8 cellular contexts compared by ENCODE assay signal in genomic region chr3:187679638-187680396, GRCh38. TPM values are rescaled to one million over a fixed set of nuclear protein-coding genes. Genes with fewer than 3 reads are reported as not detected.
DNase-seq lines count a peak whose midpoint lies in the region; ATAC-seq and TF ChIP-seq lines count a peak whose summit lies in the region.

No MANE protein-coding gene starts in this region.

- H3K9me3 ChIP-seq in colonic mucosa (no peaks in the 10 kb centered on the region), liver (ENCODE audit: control insufficient read depth in 4 of 4, low read length in 3 of 4) (no peaks in the 10 kb centered on the region)

- H3K9ac ChIP-seq in colonic mucosa (ENCODE audit: low read depth in 2 of 2, low read length in 2 of 2) (no peak overlapping the region), liver (ENCODE audit: low read depth in 1 of 2, low read length in 2 of 2) (no peak overlapping the region)

- H3K4me3 ChIP-seq in GM06990 (replicated peaks; ENCODE audit: low read depth, low read length) (no peak overlapping the region), colonic mucosa (no peak overlapping the region), liver (ENCODE audit: low read depth in 1 of 3, low read length in 3 of 3) (no peak overlapping the region)

- H3K4me1 ChIP-seq in colonic mucosa (no peaks in the 10 kb centered on the region), liver (ENCODE audit: control insufficient read depth in 4 of 4, insufficient read depth in 4 of 4, low read length in 3 of 4) (peaks cover 0 to 7% (median 1%) of the 10 kb centered on the region in 4 donors)

- H3K27ac ChIP-seq in colonic mucosa, result no peak overlapping the region
- H3K27ac ChIP-seq in liver (ENCODE audit: low read depth in 1 of 2, low read length in 2 of 2), result no peak overlapping the region

- peak; percentile 98 for TF ChIP-seq RAD21 in liver (IDR thresholded peaks at IDR 0.05)

- no peaks in the 10 kb centered on the region for H3K36me3 ChIP-seq in GM06990 (ENCODE audit: control insufficient read depth, insufficient read depth, low read length)
- no peaks in the 10 kb centered on the region for H3K36me3 ChIP-seq in colonic mucosa
- H3K36me3 ChIP-seq in liver (ENCODE audit: control insufficient read depth in 4 of 4, insufficient read depth in 3 of 4, low read depth in 1 of 4, low read length in 3 of 4), result no peaks in the 10 kb centered on the region

- H3K27me3 ChIP-seq in GM06990 (replicated peaks; ENCODE audit: control insufficient read depth, insufficient read depth, low read length) (no peaks in the 10 kb centered on the region), colonic mucosa (no peaks in the 10 kb centered on the region), liver (ENCODE audit: control insufficient read depth in 4 of 4, insufficient read depth in 4 of 4, low read length in 3 of 4) (no peaks in the 10 kb centered on the region)

- TF ChIP-seq CTCF in GM06990 (IDR thresholded peaks at IDR 0.05; ENCODE audit: insufficient read depth, low read length, poor library complexity, severe bottlenecking) (peak; percentile 92), colonic mucosa (IDR thresholded peaks at IDR 0.05) (peak; percentile 91), liver (IDR thresholded peaks at IDR 0.05; ENCODE audit: low read depth, low read length, missing input control) (peak; percentile 98)

- DNase-seq in GM06990 (ENCODE audit: extremely low read depth, insufficient read length), result no peak
- peak; percentile 61 to 81 for DNase-seq in NCI-H446 (lab: John Stamatoyannopoulos, UW)
- peak; percentile 51 for DNase-seq in activated CD4-positive, alpha-beta T cell treated with anti-CD3 and anti-CD28 coated beads for 24 hours (ENCODE audit: low read depth in 2 of 2)
- DNase-seq in colonic mucosa, result peak; percentile 78
- DNase-seq in stimulated activated CD4-positive, alpha-beta T cell treated with anti-CD3 and anti-CD28 coated beads, TNF-alpha, amount 100 ng/mL, for 24 hours (ENCODE audit: low read depth in 3 of 3), result peak; percentile 41 to 66 (median 52)

- peak; percentile 83 for ATAC-seq in HG03045 (IDR thresholded peaks at IDR 0.05; ENCODE audit: unreplicated experiment)
- no peak for ATAC-seq in HG03139 (IDR thresholded peaks at IDR 0.05; ENCODE audit: unreplicated experiment)

- 30% methylated on average over 7 of the region's 7 CpGs for WGBS in liver

- intact Hi-C loops in colonic mucosa (cut with DNase I), result loop anchor here (1.0 to 5.0 kb wide), 3 partner anchors 63 to 461 kb away; no protein-coding TSS in a partner anchor

TF ChIP-seq in liver, 16 proteins besides CTCF, POLR2A, EP300 and RAD21:
- TF ChIP-seq ZBTB33 (IDR thresholded peaks at IDR 0.05) (no peak), RXRA (IDR thresholded peaks at IDR 0.05) (peak; percentile 13 to 41), GABPA (IDR thresholded peaks at IDR 0.05 in 1 of 2, conservative IDR thresholded peaks at IDR 0.05 in 1 of 2) (no peak)
- TF ChIP-seq, protein P1, sequence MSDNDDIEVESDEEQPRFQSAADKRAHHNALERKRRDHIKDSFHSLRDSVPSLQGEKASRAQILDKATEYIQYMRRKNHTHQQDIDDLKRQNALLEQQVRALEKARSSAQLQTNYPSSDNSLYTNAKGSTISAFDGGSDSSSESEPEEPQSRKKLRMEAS (IDR thresholded peaks at IDR 0.05), result peak; percentile 10

RNA-seq across cellular contexts. Expression of gene SST, which starts 9.6 kb away (rescaled TPM):
- 10 to 100 TPM; 31.6 to 78.4 TPM for total RNA-seq in colonic mucosa
- total RNA-seq in liver, result not detected
- not detected for polyA plus RNA-seq in liver

RNA-seq across cellular contexts. Expression of gene RTP2, which starts 22.5 kb away (rescaled TPM):
- not detected for total RNA-seq in colonic mucosa
- not detected for total RNA-seq in liver
- not detected for polyA plus RNA-seq in liver

Comparison
In these comparisons a context has a peak if more than half of its experiments do, and no peak if none do; other contexts are left out.
1. RNA of gene SST, which starts 9.6 kb away (total RNA-seq): 31.6 to 78.4 TPM in colonic mucosa; not detected in liver; every median in the first group is over 10 times any median in the second.
2. Peak in every context shown above with its lines, with median percentiles within 50 percentile points of each other: CTCF ChIP-seq.